In genomic region chr1:37595440-37596181, GRCh38 we compare ENCODE assay signal across 8 cellular contexts. TPM values are rescaled to one million over a fixed set of nuclear protein-coding genes. Genes with fewer than 3 reads are reported as not detected.
DNase-seq lines count a peak whose midpoint lies in the region; TF ChIP-seq lines count a peak whose summit lies in the region.

Gene GNL2, minus strand, starts transcription at chr1:37595937. Its CDS starts 115 bp downstream, at chr1:37595822.

- peak within 1 kb of the TSS; percentile 99 for H3K27ac Mint-ChIP-seq in neural crest cell (ENCODE audit: unreplicated experiment)

- DNase-seq in HAP-1 (ENCODE audit: low spot score in 2 of 2), result peak; percentile 91 to 97
- peak; percentile 98 for DNase-seq in MM.1S
- DNase-seq in SIG-M5 (lab: John Stamatoyannopoulos, UW), result peak; percentile 74
- peak; percentile 95 for DNase-seq in activated gamma-delta T cell treated with Interleukin-2 at 50 U/mL for 16 hours
- peak; percentile 97 for DNase-seq in fibroblast of villous mesenchyme (ENCODE audit: low read depth)
- DNase-seq in neural crest cell (ENCODE audit: low read depth, low spot score), result peak; percentile 97

- peaks cover 48% of the 10 kb centered on the region for H3K79me2 ChIP-seq in MM.1S (ENCODE audit: low read length)

- H3K4me3 ChIP-seq in HAP-1, result peak within 1 kb of the TSS; percentile 87
- peak within 1 kb of the TSS; percentile 88 for H3K4me3 ChIP-seq in MM.1S (ENCODE audit: low read length)
- H3K4me3 ChIP-seq in fibroblast of villous mesenchyme (ENCODE audit: low read depth, low read length), result peak within 1 kb of the TSS; percentile 81
- H3K4me3 ChIP-seq in stomach smooth muscle (ENCODE audit: low read length in 2 of 2), result peak within 1 kb of the TSS; percentile 99

- H4K20me1 ChIP-seq in MM.1S (ENCODE audit: insufficient read depth, low read length), result no peaks in the 10 kb centered on the region

- H3K9ac ChIP-seq in ES-I3 (ENCODE audit: low read depth, low read length) (peak within 1 kb of the TSS; percentile 95), MM.1S (ENCODE audit: low read length) (peak within 1 kb of the TSS; percentile 81), stomach smooth muscle (ENCODE audit: low read length in 2 of 2) (peak within 1 kb of the TSS; percentile 92 to 95)

- no peaks in the 10 kb centered on the region for H3K9me2 ChIP-seq in MM.1S (replicated peaks; ENCODE audit: insufficient read depth, low read length)

- H3K27me3 ChIP-seq in HAP-1 (ENCODE audit: low read depth) (peaks cover 9% of the 10 kb centered on the region), MM.1S (replicated peaks; ENCODE audit: insufficient read depth, low read length) (no peaks in the 10 kb centered on the region), stomach smooth muscle (ENCODE audit: control insufficient read depth in 1 of 2, insufficient read depth in 2 of 2, low read length in 2 of 2) (no peaks in the 10 kb centered on the region)

- no peak for TF ChIP-seq CTCF in MM.1S (IDR thresholded peaks at IDR 0.05; ENCODE audit: low read length)
- no peak for TF ChIP-seq CTCF in fibroblast of villous mesenchyme (IDR thresholded peaks at IDR 0.05; ENCODE audit: insufficient read depth, low read depth, low read length)
- no peak for TF ChIP-seq CTCF in neural crest cell (conservative IDR thresholded peaks at IDR 0.05)

- H3K4me1 Mint-ChIP-seq in neural crest cell, result peaks cover 29% of the 10 kb centered on the region

- no peaks in the 10 kb centered on the region for H3K9me3 ChIP-seq in ES-I3 (ENCODE audit: control insufficient read depth, insufficient read depth, low read length)
- 0 out of 2 replicates have a peak, but pooled peaks cover 2% of the 10 kb centered on the region for H3K9me3 ChIP-seq in HAP-1
- no peaks in the 10 kb centered on the region for H3K9me3 ChIP-seq in MM.1S (replicated peaks; ENCODE audit: insufficient read depth, low read length)
- H3K9me3 ChIP-seq in stomach smooth muscle (ENCODE audit: control insufficient read depth in 2 of 2, low read length in 2 of 2), result no peaks in the 10 kb centered on the region

- H3K36me3 Mint-ChIP-seq in neural crest cell (ENCODE audit: low read depth), result peaks cover 6% of the 10 kb centered on the region

- peaks cover 3% of the 10 kb centered on the region; the same call in 1 of the 2 replicates for H3K4me1 ChIP-seq in ES-I3 (ENCODE audit: insufficient read depth, low read length)
- H3K4me1 ChIP-seq in HAP-1, result peaks cover 5% of the 10 kb centered on the region
- peaks cover 10% of the 10 kb centered on the region for H3K4me1 ChIP-seq in MM.1S (ENCODE audit: low read length)
- H3K4me1 ChIP-seq in stomach smooth muscle (ENCODE audit: control insufficient read depth, insufficient read depth, low read length), result peaks cover 12% of the 10 kb centered on the region

- H2AFZ ChIP-seq in MM.1S (ENCODE audit: low read length), result peak within 1 kb of the TSS; percentile 75

- H3K4me2 ChIP-seq in MM.1S (ENCODE audit: low read depth, low read length), result peak within 1 kb of the TSS; percentile 90

- H3K27ac ChIP-seq in MM.1S (ENCODE audit: low read length) (peak within 1 kb of the TSS; percentile 58; the same call in 1 of the 2 replicates), stomach smooth muscle (ENCODE audit: low read length) (peak within 1 kb of the TSS; percentile 70)

- H3K36me3 ChIP-seq in ES-I3 (ENCODE audit: insufficient read depth, low read length), result peaks cover 17% of the 10 kb centered on the region
- H3K36me3 ChIP-seq in HAP-1 (replicated peaks), result peaks cover 31% of the 10 kb centered on the region
- peaks cover 10% of the 10 kb centered on the region for H3K36me3 ChIP-seq in MM.1S (replicated peaks; ENCODE audit: insufficient read depth, low read length)
- peaks cover 7 to 17% of the 10 kb centered on the region in 2 donors for H3K36me3 ChIP-seq in stomach smooth muscle (ENCODE audit: control insufficient read depth in 2 of 2, insufficient read depth in 2 of 2, low read length in 2 of 2)

- peaks cover 44% of the 10 kb centered on the region for H3K27me3 Mint-ChIP-seq in neural crest cell (ENCODE audit: low read depth)

- H3F3A ChIP-seq in MM.1S (ENCODE audit: insufficient read depth, low read length), result no peaks in the 10 kb centered on the region

- H3K4me3 Mint-ChIP-seq in neural crest cell, result peak within 1 kb of the TSS; percentile 100

- in situ Hi-C loops in HAP-1 (cut with MboI; ENCODE audit: low sequenced_read_pairs), result loop anchor here (5.0 to 25.0 kb wide), 2 partner anchors 87 to 367 kb away; no protein-coding TSS in a partner anchor

- H3K9me3 Mint-ChIP-seq in neural crest cell, result no peaks in the 10 kb centered on the region

RNA-seq across cellular contexts. Expression of gene GNL2, which starts in this region (rescaled TPM):
- total RNA-seq in fibroblast of villous mesenchyme (77.7 and 85.4 TPM in 2 replicates), neural crest cell (73.1 and 76.6 TPM in 2 replicates)

Comparison
In these comparisons a context has a peak if more than half of its experiments do, and no peak if none do; other contexts are left out.
1. Peak in every context shown above with its lines: DNase-seq, H3K4me3 ChIP-seq and H3K27ac ChIP-seq.